19 cellular contexts compared by ENCODE assay signal in genomic region chr4:115249808-115250207, GRCh38.
"Had no signal": no experiment of that assay in that cellular context is flagged by ENCODE, and none has a peak within 500 bp of the region (broad histone marks: within the 10 kb centered on the region; RNA-seq: fewer than 3 reads in every experiment).

No MANE protein-coding gene starts in this region.

- H3K27ac Mint-ChIP-seq: activated naive CD4-positive, alpha-beta T cell treated with anti-CD3 and anti-CD28 coated beads, Interleukin-2, amount 50 U/mL, for 24 hours; nephron; progenitor cell of endocrine pancreas; stimulated activated naive B cell treated with anti-CD40 and anti-IgM and Interleukin-4, amounts not matched to agents 10 μg/mL and 1 μg/mL and 100 μg/mL, for 72 hours had no signal

- ATAC-seq: left colon; lower lobe of right lung; stimulated activated naive B cell treated with anti-CD40 and anti-IgM and Interleukin-4, amounts not matched to agents 10 μg/mL and 1 μg/mL and 100 μg/mL, for 72 hours had no signal

- H3K27ac ChIP-seq: lower lobe of right lung, thoracic aorta, upper lobe of left lung, VCaP had no signal

- H3K4me1 ChIP-seq: lower lobe of right lung, upper lobe of left lung had no signal

- DNase-seq: activated CD4-positive, alpha-beta T cell treated with anti-CD3 and anti-CD28 coated beads for 1 hour; activated CD4-positive, alpha-beta T cell treated with anti-CD3 and anti-CD28 coated beads, Interleukin-2, amount 50 U/mL, for 4 hours; activated gamma-delta T cell; caudate nucleus; foreskin melanocyte; glutamatergic neuron; hippocampal formation; islet precursor cell; left colon; lower lobe of right lung; occipital lobe; stimulated activated naive B cell treated with anti-CD40 and anti-IgM and Interleukin-4, amounts not matched to agents 10 μg/mL and 1 μg/mL and 100 μg/mL, for 72 hours; T-helper 2 cell; upper lobe of left lung had no signal

- H3K36me3 ChIP-seq: lower lobe of right lung, thoracic aorta, upper lobe of left lung had no signal

- H3K36me3 Mint-ChIP-seq: activated naive CD4-positive, alpha-beta T cell treated with anti-CD3 and anti-CD28 coated beads, Interleukin-2, amount 50 U/mL, for 24 hours; stimulated activated naive B cell treated with anti-CD40 and anti-IgM and Interleukin-4, amounts not matched to agents 10 μg/mL and 1 μg/mL and 100 μg/mL, for 72 hours had no signal

- H3K4me3 ChIP-seq: lower lobe of right lung, thoracic aorta, upper lobe of left lung had no signal

- H3K4me1 Mint-ChIP-seq: activated naive CD4-positive, alpha-beta T cell treated with anti-CD3 and anti-CD28 coated beads, Interleukin-2, amount 50 U/mL, for 24 hours; nephron; stimulated activated naive B cell treated with anti-CD40 and anti-IgM and Interleukin-4, amounts not matched to agents 10 μg/mL and 1 μg/mL and 100 μg/mL, for 72 hours had no signal

- H3K27me3 ChIP-seq: upper lobe of left lung had no signal

- H3K27me3 Mint-ChIP-seq: activated naive CD4-positive, alpha-beta T cell treated with anti-CD3 and anti-CD28 coated beads, Interleukin-2, amount 50 U/mL, for 24 hours; progenitor cell of endocrine pancreas; stimulated activated naive B cell treated with anti-CD40 and anti-IgM and Interleukin-4, amounts not matched to agents 10 μg/mL and 1 μg/mL and 100 μg/mL, for 72 hours had no signal

- H3K9me3 Mint-ChIP-seq: activated naive CD4-positive, alpha-beta T cell treated with anti-CD3 and anti-CD28 coated beads, Interleukin-2, amount 50 U/mL, for 24 hours; nephron; stimulated activated naive B cell treated with anti-CD40 and anti-IgM and Interleukin-4, amounts not matched to agents 10 μg/mL and 1 μg/mL and 100 μg/mL, for 72 hours had no signal

- H3K4me3 Mint-ChIP-seq: activated naive CD4-positive, alpha-beta T cell treated with anti-CD3 and anti-CD28 coated beads, Interleukin-2, amount 50 U/mL, for 24 hours; nephron; stimulated activated naive B cell treated with anti-CD40 and anti-IgM and Interleukin-4, amounts not matched to agents 10 μg/mL and 1 μg/mL and 100 μg/mL, for 72 hours had no signal

- H3K9me3 ChIP-seq: lower lobe of right lung, thoracic aorta, upper lobe of left lung had no signal
